Comparison of ENCODE assay signal across 10 cellular contexts in the genomic region with DNA sequence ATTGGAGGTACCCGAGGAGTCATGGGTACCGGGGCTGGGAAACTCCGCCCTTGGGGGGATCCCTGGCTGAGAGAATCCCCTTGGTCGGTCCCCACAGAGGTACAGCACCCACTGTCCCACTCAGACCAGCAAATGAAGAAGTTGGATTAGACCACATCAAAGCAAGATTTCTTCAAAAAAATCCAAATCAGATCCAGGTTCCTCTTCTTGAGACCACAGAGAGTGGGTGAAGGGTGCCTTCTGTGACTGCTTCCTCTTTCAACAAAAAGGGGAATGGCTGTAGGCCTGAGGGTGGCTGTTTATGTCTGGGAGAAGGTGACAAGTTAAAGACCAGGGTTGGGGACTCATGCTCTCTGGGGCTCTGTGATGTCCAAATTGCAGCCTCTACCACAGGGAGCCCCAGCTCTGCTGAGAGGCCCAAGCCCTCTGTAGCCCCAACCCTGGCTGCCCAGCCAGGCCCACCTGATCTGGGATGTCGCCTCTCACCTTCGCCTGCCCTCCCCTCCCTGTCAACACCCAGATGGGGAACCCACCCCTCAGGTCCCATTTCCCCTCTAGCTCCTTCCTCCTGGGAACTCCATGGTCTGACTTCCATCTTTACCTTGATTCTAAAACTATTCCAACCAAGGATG. TPM values are rescaled to one million over a fixed set of nuclear protein-coding genes. Genes with fewer than 3 reads are reported as not detected.
A peak's percentile ranks its signal among the peaks of the same experiment; 100 is the strongest.
DNase-seq lines count a peak whose midpoint lies in the region; ATAC-seq and TF ChIP-seq lines count a peak whose summit lies in the region.
"Had no signal": no experiment of that assay in that cellular context is flagged by ENCODE, and none has a peak within 500 bp of the region (broad histone marks: within the 10 kb centered on the region; RNA-seq: fewer than 3 reads in every experiment).

No MANE protein-coding gene starts in this region.

- TF ChIP-seq CTCF in GM13976 (IDR thresholded peaks at IDR 0.05; ENCODE audit: borderline replicate concordance, control extremely low read depth, extremely low read depth, insufficient read depth, missing control alignments) (no peak), heart right ventricle (IDR thresholded peaks at IDR 0.05) (no peak), hepatocyte (IDR thresholded peaks at IDR 0.05; ENCODE audit: poor library complexity) (no peak)

- H4K20me1 ChIP-seq in hepatocyte (ENCODE audit: insufficient read depth, poor library complexity, severe bottlenecking) = no peaks in the 10 kb centered on the region

- H3K4me1 ChIP-seq in heart right ventricle = peaks cover 0 to 20% (median 2%) of the 10 kb centered on the region in 9 donors
- H3K4me1 ChIP-seq in hepatocyte (ENCODE audit: insufficient read depth) = peaks cover 6% of the 10 kb centered on the region

- 92 to 94% methylated on average over 6 of the region's 6 CpGs for WGBS in heart right ventricle, 2 donors
- 97% methylated on average over 6 of the region's 6 CpGs for WGBS in hepatocyte (ENCODE audit: low lambda C conversion rate, missing lambda C conversion rate)

- H3K9me2 ChIP-seq in hepatocyte (replicated peaks; ENCODE audit: insufficient read depth) = no peaks in the 10 kb centered on the region

- H3K27ac ChIP-seq in heart right ventricle = peak overlapping the region in 1 of 10 donors; percentile 79
- H3K27ac ChIP-seq in hepatocyte = no peak overlapping the region
- H3K27ac ChIP-seq: parathyroid adenoma had no signal

- ATAC-seq in GM21515 (IDR thresholded peaks at IDR 0.05; ENCODE audit: unreplicated experiment) = peak; percentile 84
- peak; percentile 67 for ATAC-seq in HG03469 (IDR thresholded peaks at IDR 0.05; ENCODE audit: unreplicated experiment)
- ATAC-seq in heart right ventricle = peak; percentile 37 to 70 (median 62)

- no peaks in the 10 kb centered on the region for H3K79me2 ChIP-seq in hepatocyte
- H3K79me2 ChIP-seq: parathyroid adenoma had no signal

- H2AFZ ChIP-seq in hepatocyte = no peak overlapping the region
- H2AFZ ChIP-seq: parathyroid adenoma had no signal

- H3K9me3 ChIP-seq in heart right ventricle (peaks cover 0 to 7% (median 0%) of the 10 kb centered on the region in 11 donors), hepatocyte (ENCODE audit: low read depth) (no peaks in the 10 kb centered on the region)

- H3K27me3 ChIP-seq in heart right ventricle (peaks cover 0 to 29% (median 0%) of the 10 kb centered on the region in 7 donors), hepatocyte (no peaks in the 10 kb centered on the region)

- no peak overlapping the region for H3K4me3 ChIP-seq in heart right ventricle
- H3K4me3 ChIP-seq in hepatocyte = no peak overlapping the region

- H3K4me2 ChIP-seq in hepatocyte = no peak overlapping the region

- DNase-seq in GM13976 (ENCODE audit: low spot score) (peak; percentile 80), heart right ventricle (no peak), NCI-H510A (lab: John Stamatoyannopoulos, UW) (no peak), hepatocyte (ENCODE audit: low spot score) (no peak), HuH-7 (ENCODE audit: low spot score) (no peak), NCI-H128 (lab: John Stamatoyannopoulos, UW; ENCODE audit: unreplicated experiment) (no peak)
- DNase-seq: NCI-H345 had no signal

- in situ Hi-C loops in GM13976 (cut with MboI; ENCODE audit: low sequenced_read_pairs, unreplicated experiment) = no loop called here

- H3K36me3 ChIP-seq in heart right ventricle = no peaks in the 10 kb centered on the region
- H3K36me3 ChIP-seq in hepatocyte (replicated peaks; ENCODE audit: insufficient read depth, low read depth) = no peaks in the 10 kb centered on the region

- intact Hi-C loops in heart right ventricle (cut with DNase I) = no loop called here

RNA-seq across cellular contexts. Expression of a gene that starts 50.9 kb away (rescaled TPM):
- 100 to 1,000 TPM in 2 of 10 donors, 10 to 100 TPM in 8; 46.5 to 127 (median 55.3) TPM for total RNA-seq in heart right ventricle
- polyA plus RNA-seq in heart right ventricle = 10 to 100 TPM; 40.8 to 41.1 TPM
- 101 and 111 TPM in 2 replicates for total RNA-seq in hepatocyte
- polyA plus RNA-seq in hepatocyte = 345 and 404 TPM in 2 replicates
